In the genomic region with DNA sequence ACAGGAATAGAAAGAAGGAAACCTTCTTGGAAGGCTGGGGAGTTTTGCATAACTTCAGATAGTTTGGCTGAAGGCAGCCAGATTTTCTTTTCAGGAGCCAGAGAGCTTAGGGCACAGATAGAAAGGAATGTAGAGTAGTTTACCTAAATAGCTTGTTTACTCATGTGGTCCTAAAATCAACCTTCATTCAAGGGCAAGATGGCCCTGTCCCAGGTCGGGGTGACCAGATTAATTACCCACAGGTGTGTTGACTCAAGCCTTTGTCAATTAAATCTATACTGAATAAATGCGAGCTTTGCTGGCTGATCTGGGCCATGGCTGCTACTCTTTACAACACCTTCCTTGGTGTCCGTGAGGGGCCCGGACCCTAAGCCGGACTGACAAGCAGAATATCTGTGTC, we compare ENCODE assay signal across 7 cellular contexts.
"Had no signal": no experiment of that assay in that cellular context is flagged by ENCODE, and none has a peak within 500 bp of the region (broad histone marks: within the 10 kb centered on the region; RNA-seq: fewer than 3 reads in every experiment).

No MANE protein-coding gene starts in this region.

- H3K27ac Mint-ChIP-seq: H9, HFFc6 had no signal

- ATAC-seq: K562 had no signal

- DNase-seq: GM23248, H9, HCEC 1CT, HFFc6, IMR-90, KG1 had no signal

- H3K9me3 Mint-ChIP-seq: H9 had no signal

- H3K27ac ChIP-seq: GM23248 had no signal

- H3K4me3 ChIP-seq: GM23248, K562 had no signal

- H3K4me3 Mint-ChIP-seq: H9, HFFc6 had no signal
